In the genomic region with DNA sequence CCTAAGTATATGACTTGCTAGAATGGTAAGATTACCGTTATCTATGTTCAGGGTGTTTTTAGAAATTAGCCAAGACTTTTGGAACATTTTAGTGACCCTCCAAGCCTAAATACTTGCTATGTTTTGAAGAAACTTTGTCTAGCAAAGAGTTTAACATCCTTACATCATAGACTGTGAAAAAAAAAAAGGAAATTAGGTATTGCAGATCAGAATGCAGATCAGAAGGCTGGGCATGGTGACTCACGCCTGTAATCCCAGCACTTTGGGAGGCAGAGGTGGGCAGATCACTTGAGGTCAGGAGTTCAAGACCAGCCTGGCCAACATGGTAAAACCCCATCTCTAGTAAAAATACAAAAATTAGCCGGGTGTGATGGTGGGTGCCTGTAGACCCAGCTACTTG, we compare ENCODE assay signal across 8 cellular contexts. TPM values are rescaled to one million over a fixed set of nuclear protein-coding genes. Genes with fewer than 3 reads are reported as not detected.
A peak's percentile ranks its signal among the peaks of the same experiment; 100 is the strongest.
DNase-seq lines count a peak whose midpoint lies in the region; TF ChIP-seq lines count a peak whose summit lies in the region.
"Not testable (repeated sequence)": the region's sequence is repeated elsewhere in the genome, so short reads cannot be mapped to it uniquely, and the experiment has no call there.
"Had no signal": no experiment of that assay in that cellular context is flagged by ENCODE, and none has a peak within 500 bp of the region (broad histone marks: within the 10 kb centered on the region; RNA-seq: fewer than 3 reads in every experiment).

No MANE protein-coding gene starts in this region.

- TF ChIP-seq EP300 in SK-N-SH (IDR thresholded peaks at IDR 0.05; ENCODE audit: borderline replicate concordance in 1 of 2, low read depth in 1 of 2, low read length in 1 of 2): not testable (repeated sequence)

- H3K27ac Mint-ChIP-seq in mesothelial cell of epicardium: peak overlapping the region; percentile 73

- peak overlapping the region; percentile 16 for H3K4me2 ChIP-seq in GM23248 (ENCODE audit: unreplicated experiment)
- not testable (repeated sequence) for H3K4me2 ChIP-seq in SK-N-SH

- WGBS in GM23248 (ENCODE audit: low coverage in 1 of 2, low lambda C conversion rate in 2 of 2, missing lambda C conversion rate in 2 of 2), 2 experiments: 66 to 68% methylated on average over 3 of the region's 3 CpGs
- 79% methylated on average over 3 of the region's 3 CpGs for WGBS in SK-N-SH (ENCODE audit: low lambda C conversion rate)

- not testable (repeated sequence) for H3K9me3 ChIP-seq in GM23248 (ENCODE audit: low read depth); SK-N-SH

- not testable (repeated sequence) for H3K36me3 Mint-ChIP-seq in mesothelial cell of epicardium

- not testable (repeated sequence) for H3K9me2 ChIP-seq in GM23248 (ENCODE audit: insufficient read depth); SK-N-SH

- 0 out of 2 replicates have a peak overlapping the region, but pooled peaks have one; percentile 11 for H2AFZ ChIP-seq in GM23248
- not testable (repeated sequence) for H2AFZ ChIP-seq in SK-N-SH (ENCODE audit: low read depth)

- not testable (repeated sequence) for H3K27me3 ChIP-seq in GM23248 (replicated peaks; ENCODE audit: insufficient read depth); SK-N-SH (ENCODE audit: insufficient read depth)

- peaks cover 21% of the 10 kb centered on the region for H3K4me1 ChIP-seq in GM23248 (ENCODE audit: insufficient read depth)
- not testable (repeated sequence) for H3K4me1 ChIP-seq in SK-N-SH (ENCODE audit: control insufficient read depth in 1 of 2, insufficient read depth in 2 of 2, low read depth in 1 of 2, low read length in 1 of 2)

- CTCF ChIA-PET in SK-N-SH (lab: Yijun Ruan, JAX): not testable (repeated sequence)

- H4K20me1 ChIP-seq in GM23248 (ENCODE audit: insufficient read depth); SK-N-SH (ENCODE audit: insufficient read depth): not testable (repeated sequence)

- not testable (repeated sequence) for TF ChIP-seq RAD21 in SK-N-SH (IDR thresholded peaks at IDR 0.05; ENCODE audit: low read length)

- H3K9me3 Mint-ChIP-seq in mesothelial cell of epicardium: not testable (repeated sequence)

- H3K4me3 Mint-ChIP-seq in mesothelial cell of epicardium: not testable (repeated sequence)

- H3K4me1 Mint-ChIP-seq in mesothelial cell of epicardium: not testable (repeated sequence)

- H3K27ac ChIP-seq in GM23248; SK-N-SH (ENCODE audit: low read depth in 2 of 2, low read length in 1 of 2): not testable (repeated sequence)

- TF ChIP-seq CTCF in SK-N-SH (IDR thresholded peaks at IDR 0.05); choroid plexus epithelial cell (conservative IDR thresholded peaks at IDR 0.05; ENCODE audit: low read depth, low read length); fibroblast of pulmonary artery (IDR thresholded peaks at IDR 0.05; ENCODE audit: low read length, missing control alignments); mesothelial cell of epicardium (IDR thresholded peaks at IDR 0.05; ENCODE audit: unreplicated experiment): not testable (repeated sequence)

- H3F3A ChIP-seq in GM23248 (ENCODE audit: insufficient read depth); SK-N-SH (replicated peaks; ENCODE audit: insufficient read depth): not testable (repeated sequence)

- H3K27me3 Mint-ChIP-seq in mesothelial cell of epicardium (ENCODE audit: low read depth): not testable (repeated sequence)

- H3K79me2 ChIP-seq in GM23248 (ENCODE audit: insufficient read depth): peaks cover 42% of the 10 kb centered on the region
- H3K79me2 ChIP-seq in SK-N-SH (ENCODE audit: insufficient read depth): 0 out of 2 replicates have a peak, but pooled peaks cover 14% of the 10 kb centered on the region

- DNase-seq in GM23248: peak; percentile 38
- peak; percentile 55 for DNase-seq in M059J (ENCODE audit: low read depth)
- not testable (repeated sequence) for DNase-seq in SK-N-SH; mesothelial cell of epicardium (ENCODE audit: low spot score in 2 of 2, unreplicated experiment in 2 of 2)
- peak; percentile 39 for DNase-seq in choroid plexus epithelial cell (ENCODE audit: low read depth)
- peak; percentile 45 for DNase-seq in fibroblast of pulmonary artery (ENCODE audit: low read depth)

- not testable (repeated sequence) for H3K4me3 ChIP-seq in GM23248; SK-N-SH (ENCODE audit: low read depth in 2 of 2, low read length in 1 of 2); choroid plexus epithelial cell (ENCODE audit: low read depth, low read length); fibroblast of pulmonary artery (replicated peaks; ENCODE audit: low read depth, low read length)

- H3K36me3 ChIP-seq in GM23248 (ENCODE audit: low read depth); SK-N-SH (replicated peaks in 1 of 2; ENCODE audit: control insufficient read depth in 1 of 2, insufficient read depth in 2 of 2, low read length in 1 of 2): not testable (repeated sequence)

- in situ Hi-C loops in GM23248 (cut with MboI): not testable (repeated sequence)

- H3K9ac ChIP-seq in GM23248, SK-N-SH: not testable (repeated sequence)

- POLR2A ChIA-PET in SK-N-SH (lab: Yijun Ruan, JAX): not testable (repeated sequence)

TF ChIP-seq in SK-N-SH, 30 proteins besides CTCF, POLR2A, EP300 and RAD21:
- 0 out of 2 replicates have a peak, but pooled peaks have one; percentile 13 for TF ChIP-seq JUND (IDR thresholded peaks at IDR 0.05)

RNA-seq across cellular contexts. Expression of gene MAGI2, which starts 10.7 kb away (rescaled TPM):
- 4.1 and 8.1 TPM in 2 replicates for total RNA-seq in GM23248 (2014; rRNA removed; shearing (Covaris generic))
- polyA plus RNA-seq in GM23248 (2016; fragmentation: Nextera tagmentation; extraction: Ambion mirVana) (2.2 and 3.5 TPM in 2 replicates), SK-N-SH (2012; rRNA removed) (1.1 and 1.2 TPM in 2 replicates)
- total RNA-seq in M059J (2014; rRNA removed; shearing (Covaris generic)): 0.57 and 1.2 TPM in 2 replicates
- 1.5 TPM in 2 replicates for polyA plus RNA-seq in SK-N-SH (2012; cell fraction: cytosol; rRNA removed)
- polyA plus RNA-seq in SK-N-SH (2012; cell fraction: nucleus; rRNA removed): 1.7 and 3.3 TPM in 2 replicates
- total RNA-seq in mesothelial cell of epicardium: 36.9 to 38.4 TPM (median 37.8 TPM) in 3 replicates
- polyA plus RNA-seq: CD4-positive, alpha-beta memory T cell; IgD-negative memory B cell had no signal
